ENCODE assay signal across 8 cellular contexts in the genomic region with DNA sequence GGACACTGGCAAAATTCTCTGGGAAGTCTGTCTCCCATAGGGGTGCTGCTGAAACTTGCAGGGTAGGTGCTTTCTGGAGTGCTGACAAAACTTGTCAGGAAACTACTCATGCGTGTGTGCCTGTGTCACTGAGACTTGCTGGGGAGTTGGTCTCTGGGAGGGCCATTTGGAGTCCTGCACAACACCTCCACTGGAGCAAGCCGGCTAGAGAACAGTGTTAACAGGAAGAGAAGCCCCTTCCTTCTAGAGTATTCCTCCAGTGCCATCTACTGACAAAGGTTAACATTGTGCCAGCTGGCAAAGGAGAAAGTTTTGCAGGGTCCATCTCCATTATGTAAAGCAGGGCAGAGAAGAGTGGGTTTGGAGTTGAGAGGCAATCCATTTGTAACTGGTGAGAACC. TPM values are rescaled to one million over a fixed set of nuclear protein-coding genes. Genes with fewer than 3 reads are reported as not detected.
DNase-seq lines count a peak whose midpoint lies in the region; ATAC-seq and TF ChIP-seq lines count a peak whose summit lies in the region.

No MANE protein-coding gene starts in this region.

- POLR2A ChIA-PET in A673 (lab: Charles Lee; ENCODE audit: low non-redundant PET) = no interaction called here

- DNase-seq in A673 (ENCODE audit: low spot score) = peak; percentile 49
- DNase-seq in SW480 (ENCODE audit: low spot score) = peak; percentile 55
- DNase-seq in dermis microvascular lymphatic vessel endothelial cell (ENCODE audit: low read depth in 2 of 2) = peak; percentile 37 to 60
- DNase-seq in medulla oblongata (ENCODE audit: extremely low spot score) = peak; percentile 82

- H3K4me1 ChIP-seq in A673 (ENCODE audit: insufficient read depth, low read length, poor library complexity, severe bottlenecking) = no peaks in the 10 kb centered on the region
- 0 out of 2 replicates have a peak, but pooled peaks cover 7% of the 10 kb centered on the region for H3K4me1 ChIP-seq in DOHH2 (ENCODE audit: control insufficient read depth, low read length)

- peaks cover 17% of the 10 kb centered on the region for H3K79me2 ChIP-seq in DOHH2 (ENCODE audit: control insufficient read depth, low read length)

- no peaks in the 10 kb centered on the region for H3F3A ChIP-seq in DOHH2 (ENCODE audit: control insufficient read depth, insufficient read depth)

- intact Hi-C loops in A673 (cut with micrococcal nuclease; ENCODE audit: unreplicated experiment) = no loop called here

- no peaks in the 10 kb centered on the region for H3K9me3 ChIP-seq in A673 (ENCODE audit: low read depth, low read length, poor library complexity, severe bottlenecking)
- H3K9me3 ChIP-seq in DOHH2 (ENCODE audit: control insufficient read depth, insufficient read depth, low read length) = no peaks in the 10 kb centered on the region

- ATAC-seq in HG03095 (IDR thresholded peaks at IDR 0.05; ENCODE audit: unreplicated experiment) (peak; percentile 55), HG03520 (IDR thresholded peaks at IDR 0.05; ENCODE audit: unreplicated experiment) (no peak), HG03521 (IDR thresholded peaks at IDR 0.05; ENCODE audit: unreplicated experiment) (no peak)

- no peak overlapping the region for H3K4me2 ChIP-seq in DOHH2 (ENCODE audit: low read length)

- BruUV-seq in A673 (replicated peaks; lab: Mats Ljungman, UMichigan) = no TSS peak

- H3K9me2 ChIP-seq in DOHH2 (replicated peaks; ENCODE audit: control insufficient read depth, low read length) = no peaks in the 10 kb centered on the region

- CTCF ChIA-PET in A673 (lab: Charles Lee) = no interaction called here

- H3K36me3 ChIP-seq in A673 (ENCODE audit: insufficient read depth, low read length, poor library complexity, severe bottlenecking) (peaks cover 16% of the 10 kb centered on the region), DOHH2 (ENCODE audit: control insufficient read depth, low read length) (peaks cover 10% of the 10 kb centered on the region)

- H3K27me3 ChIP-seq in A673 (replicated peaks; ENCODE audit: insufficient read depth, low read depth, low read length, poor library complexity) = no peaks in the 10 kb centered on the region
- H3K27me3 ChIP-seq in DOHH2 (ENCODE audit: control insufficient read depth, low read length) = no peaks in the 10 kb centered on the region

- H3K27ac ChIP-seq in A673 (ENCODE audit: low read depth, low read length, poor library complexity, severe bottlenecking) = no peak overlapping the region
- no peak overlapping the region for H3K27ac ChIP-seq in DOHH2 (ENCODE audit: low read depth, low read length)

- 0 out of 2 replicates have a peak, but pooled peaks cover 3% of the 10 kb centered on the region for H4K20me1 ChIP-seq in DOHH2 (ENCODE audit: control insufficient read depth, insufficient read depth, low read depth, low read length)

- H3K4me3 ChIP-seq in A673 (ENCODE audit: low read depth, low read length, poor library complexity, severe bottlenecking) = no peak overlapping the region
- no peak overlapping the region for H3K4me3 ChIP-seq in DOHH2 (ENCODE audit: low read length)

- TF ChIP-seq CTCF in A673 (conservative IDR thresholded peaks at IDR 0.05; ENCODE audit: low read depth, low read length) (peak; percentile 40; the same call in 1 of the 2 replicates), DOHH2 (IDR thresholded peaks at IDR 0.05; ENCODE audit: low read depth, low read length, poor library complexity, severe bottlenecking) (peak; percentile 48)

RNA-seq across cellular contexts. Expression of gene ZMYM4, which starts 30.0 kb away (rescaled TPM):
- total RNA-seq in A673 (2021) (80.0 and 83.5 TPM in 2 replicates), dermis microvascular lymphatic vessel endothelial cell (25.3 and 27.4 TPM in 2 replicates)
